In the genomic region with DNA sequence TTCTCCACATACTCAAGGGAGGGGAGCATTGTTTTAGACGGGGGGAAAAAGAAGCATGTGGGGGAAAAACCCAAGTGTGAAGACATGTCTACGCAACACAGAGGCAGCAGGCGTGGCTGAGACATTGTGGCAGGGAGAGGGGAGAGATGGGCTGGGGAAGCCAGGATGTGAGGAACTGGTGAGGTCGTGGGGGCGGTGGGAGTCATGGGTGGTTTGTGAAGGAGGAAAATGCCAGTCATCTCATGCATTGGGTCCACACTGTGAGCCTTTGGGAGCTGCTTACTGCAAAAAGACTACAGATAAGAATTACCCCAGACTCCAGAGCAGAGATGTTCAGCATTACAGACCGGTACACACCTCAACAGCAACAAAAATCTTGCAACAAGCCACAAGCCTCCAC, we compare ENCODE assay signal across 11 cellular contexts. TPM values are rescaled to one million over a fixed set of nuclear protein-coding genes. Genes with fewer than 3 reads are reported as not detected.
DNase-seq lines count a peak whose midpoint lies in the region; ATAC-seq, FAIRE-seq and TF ChIP-seq lines count a peak whose summit lies in the region.
"Had no signal": no experiment of that assay in that cellular context is flagged by ENCODE, and none has a peak within 500 bp of the region (broad histone marks: within the 10 kb centered on the region; RNA-seq: fewer than 3 reads in every experiment).

No MANE protein-coding gene starts in this region.

- 52% methylated on average over 6 of the region's 6 CpGs for WGBS in A549 (ENCODE audit: missing lambda C conversion rate)

- H3K4me3 Mint-ChIP-seq in T-helper 2 cell treated with Interferon-gamma antibody and Interleukin-4, amounts not matched to agents 5 μg/mL and 100 μg/mL, for 36 hours: peak overlapping the region; percentile 87
- peak overlapping the region; percentile 53 for H3K4me3 Mint-ChIP-seq in activated naive CD4-positive, alpha-beta T cell treated with anti-CD3 and anti-CD28 coated beads, Interleukin-2, amount 50 U/mL, for 24 hours
- peak overlapping the region; percentile 4 for H3K4me3 Mint-ChIP-seq in progenitor cell of endocrine pancreas (ENCODE audit: low read depth)

- H3K4me2 ChIP-seq in A549: no peak overlapping the region; the same call in 2 of the 3 replicates
- H3K4me2 ChIP-seq: SK-N-SH had no signal

- H3K9me3 Mint-ChIP-seq in T-helper 2 cell treated with Interferon-gamma antibody and Interleukin-4, amounts not matched to agents 5 μg/mL and 100 μg/mL, for 36 hours: peaks cover 8% of the 10 kb centered on the region
- H3K9me3 Mint-ChIP-seq in activated naive CD4-positive, alpha-beta T cell treated with anti-CD3 and anti-CD28 coated beads, Interleukin-2, amount 50 U/mL, for 24 hours: peaks cover 4% of the 10 kb centered on the region
- no peaks in the 10 kb centered on the region for H3K9me3 Mint-ChIP-seq in progenitor cell of endocrine pancreas (ENCODE audit: low read depth)

- peak overlapping the region; percentile 26 for H3K27ac Mint-ChIP-seq in T-helper 2 cell treated with Interferon-gamma antibody and Interleukin-4, amounts not matched to agents 5 μg/mL and 100 μg/mL, for 36 hours
- H3K27ac Mint-ChIP-seq in activated naive CD4-positive, alpha-beta T cell treated with anti-CD3 and anti-CD28 coated beads, Interleukin-2, amount 50 U/mL, for 24 hours: peak overlapping the region; percentile 3
- H3K27ac Mint-ChIP-seq in progenitor cell of endocrine pancreas: no peak overlapping the region

- TF ChIP-seq RAD21 in A549 (conservative IDR thresholded peaks at IDR 0.05 in 1 of 2, IDR thresholded peaks at IDR 0.05 in 1 of 2): no peak

- no peak for DNase-seq in A549 (ENCODE audit: low read depth in 1 of 2, low spot score in 1 of 2)
- peak; percentile 78 for DNase-seq in T-helper 2 cell treated with Interferon-gamma antibody and Interleukin-4, amounts not matched to agents 5 μg/mL and 100 μg/mL, for 36 hours (ENCODE audit: low spot score)
- DNase-seq in progenitor cell of endocrine pancreas (ENCODE audit: low spot score, unreplicated experiment): no peak
- no peak for DNase-seq in NCI-H446 (lab: John Stamatoyannopoulos, UW)
- DNase-seq: stimulated activated naive B cell treated with anti-CD40 and anti-IgM and Interleukin-4, amounts not matched to agents 10 μg/mL and 1 μg/mL and 100 μg/mL, for 72 hours had no signal

- TF ChIP-seq CTCF in A549 (IDR thresholded peaks at IDR 0.05) (no peak), progenitor cell of endocrine pancreas (IDR thresholded peaks at IDR 0.05; ENCODE audit: unreplicated experiment) (no peak)

- no peak overlapping the region for H3K27ac ChIP-seq in A549

- POLR2A ChIA-PET in A549 (lab: Yijun Ruan, JAX): no interaction called here

- peaks cover 15% of the 10 kb centered on the region for H3K4me1 ChIP-seq in A549

- peaks cover 14% of the 10 kb centered on the region for H3K36me3 Mint-ChIP-seq in T-helper 2 cell treated with Interferon-gamma antibody and Interleukin-4, amounts not matched to agents 5 μg/mL and 100 μg/mL, for 36 hours (ENCODE audit: low read depth)
- H3K36me3 Mint-ChIP-seq in activated naive CD4-positive, alpha-beta T cell treated with anti-CD3 and anti-CD28 coated beads, Interleukin-2, amount 50 U/mL, for 24 hours: no peaks in the 10 kb centered on the region
- no peaks in the 10 kb centered on the region for H3K36me3 Mint-ChIP-seq in progenitor cell of endocrine pancreas (ENCODE audit: insufficient read depth)

- no peak overlapping the region for H3K4me3 ChIP-seq in A549
- H3K4me3 ChIP-seq: K562 had no signal

- peaks cover 27% of the 10 kb centered on the region for H3K4me1 Mint-ChIP-seq in T-helper 2 cell treated with Interferon-gamma antibody and Interleukin-4, amounts not matched to agents 5 μg/mL and 100 μg/mL, for 36 hours (ENCODE audit: low read depth)
- peaks cover 19% of the 10 kb centered on the region for H3K4me1 Mint-ChIP-seq in activated naive CD4-positive, alpha-beta T cell treated with anti-CD3 and anti-CD28 coated beads, Interleukin-2, amount 50 U/mL, for 24 hours
- H3K4me1 Mint-ChIP-seq in progenitor cell of endocrine pancreas (ENCODE audit: low read depth): peaks cover 2% of the 10 kb centered on the region

- ATAC-seq in A549: no peak; a peak in 1 of 6 replicates
- no peak for ATAC-seq in GM18498 (IDR thresholded peaks at IDR 0.05; ENCODE audit: unreplicated experiment)
- no peak for ATAC-seq in HG02970 (IDR thresholded peaks at IDR 0.05; ENCODE audit: low FRiP score, unreplicated experiment)
- no peak for ATAC-seq in GM21381 (IDR thresholded peaks at IDR 0.05; ENCODE audit: unreplicated experiment)
- ATAC-seq: K562 had no signal

- H3K9me3 ChIP-seq in A549: no peaks in the 10 kb centered on the region; the same call in 2 of the 3 replicates
- H3K9me3 ChIP-seq: SK-N-SH had no signal

- no peak for FAIRE-seq in A549 (lab: Jason Lieb, UNC)
- FAIRE-seq: K562 had no signal

- no peak for TF ChIP-seq EP300 in A549 (IDR thresholded peaks at IDR 0.05)

- H3K27me3 Mint-ChIP-seq in T-helper 2 cell treated with Interferon-gamma antibody and Interleukin-4, amounts not matched to agents 5 μg/mL and 100 μg/mL, for 36 hours (ENCODE audit: low read depth): peaks cover 30% of the 10 kb centered on the region
- peaks cover 31% of the 10 kb centered on the region for H3K27me3 Mint-ChIP-seq in activated naive CD4-positive, alpha-beta T cell treated with anti-CD3 and anti-CD28 coated beads, Interleukin-2, amount 50 U/mL, for 24 hours
- H3K27me3 Mint-ChIP-seq in progenitor cell of endocrine pancreas: peaks cover 67% of the 10 kb centered on the region

- TF ChIP-seq POLR2A in A549 (IDR thresholded peaks at IDR 0.05; ENCODE audit: low read length): no peak

- CTCF ChIA-PET in A549 (lab: Yijun Ruan, JAX): interaction anchor here (0.7 to 0.9 kb wide), 2 partner anchors 53 to 111 kb away, joined by 3 read pairs; no protein-coding TSS in a partner anchor

TF ChIP-seq in A549, 52 proteins besides CTCF, POLR2A, EP300 and RAD21:
- TF ChIP-seq EHMT2 (IDR thresholded peaks at IDR 0.05; ENCODE audit: low read depth) (no peak), NFE2L2 (conservative IDR thresholded peaks at IDR 0.05; ENCODE audit: low read length) (peak; percentile 39; the same call in 1 of the 2 replicates)

RNA-seq across cellular contexts. Expression of gene JAKMIP1, which starts 2.1 kb away (rescaled TPM):
- polyA plus RNA-seq in A549 (2011; rRNA removed): not detected in 2 replicates
- polyA plus RNA-seq in A549 (2012; cell fraction: cytosol; rRNA removed): not detected in 2 replicates
- 0.05 TPM in 1 of 2 replicates, not detected in the other for polyA plus RNA-seq in A549 (2012; cell fraction: nucleus; rRNA removed)
- polyA plus RNA-seq in A549 (2017; fragmentation: RNase III; extraction: RNeasy Plus Mini Kit Qiagen cat#74134 plus additional on column Dnase treatment): not detected in 3 replicates
- polyA minus RNA-seq in A549 (2011; rRNA and poly(A)+ RNA removed): not detected in 2 replicates
- 0.89 and 0.93 TPM in 2 replicates for total RNA-seq in progenitor cell of endocrine pancreas
- total RNA-seq: K562 had no signal
- polyA plus RNA-seq: K562 had no signal

Comparison
In these comparisons a context has a peak if more than half of its experiments do, and no peak if none do; other contexts are left out.
1. H3K4me3 Mint-ChIP-seq: peak in every context shown above with its lines; median percentile 87 in T-helper 2 cell treated with Interferon-gamma antibody and Interleukin-4, amounts not matched to agents 5 μg/mL and 100 μg/mL, for 36 hours; 53 in activated naive CD4-positive, alpha-beta T cell treated with anti-CD3 and anti-CD28 coated beads, Interleukin-2, amount 50 U/mL, for 24 hours; 4 in progenitor cell of endocrine pancreas.